1 cellular context compared by ENCODE assay signal in the genomic region with DNA sequence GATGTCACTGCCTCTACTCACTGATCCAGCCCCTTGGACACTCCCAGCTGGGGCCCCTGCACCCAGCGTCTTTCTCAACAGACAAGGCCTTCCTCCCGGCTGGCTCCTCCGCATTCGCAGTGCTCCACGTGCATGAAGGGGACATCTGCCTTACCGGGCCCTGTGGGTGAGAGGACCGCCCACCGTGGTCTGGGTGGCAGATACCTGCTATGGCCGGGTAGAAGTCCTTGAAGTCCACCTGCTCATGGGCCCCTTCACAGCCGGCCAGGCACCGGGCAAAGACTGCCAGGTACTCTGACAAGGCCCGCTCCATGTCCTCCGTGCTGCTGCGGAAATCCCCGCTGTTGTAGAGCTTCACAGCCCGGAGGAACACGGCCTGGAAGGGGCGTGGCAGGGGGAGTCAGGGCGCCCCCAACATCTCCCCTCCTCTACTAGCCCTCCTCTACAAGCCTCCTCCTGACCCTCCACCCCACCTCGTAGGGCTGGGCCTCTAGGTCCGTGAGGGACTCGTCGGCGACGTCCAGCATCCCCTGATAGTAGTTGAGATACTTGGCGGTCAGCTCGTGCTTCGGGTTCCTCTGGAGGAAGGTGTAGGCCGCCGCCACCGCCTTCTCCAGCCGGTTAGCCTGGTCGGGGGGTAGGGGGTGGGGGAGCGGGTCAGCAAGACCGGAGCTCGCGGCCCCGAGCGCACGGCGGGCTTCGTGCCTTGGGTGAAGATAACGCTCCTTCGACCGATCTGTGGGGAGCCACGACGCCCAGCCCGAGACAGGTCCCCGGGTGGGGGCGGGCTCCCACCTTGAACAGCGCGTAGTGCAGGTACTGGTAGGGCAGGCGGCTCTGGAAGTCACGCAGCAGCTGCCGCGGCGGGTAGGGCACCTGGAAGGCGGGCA.
TF ChIP-seq lines count a peak whose summit lies in the region.

No MANE protein-coding gene starts in this region.

TF ChIP-seq in HepG2, 621 proteins besides CTCF, POLR2A, EP300 and RAD21 (continued from another document and continues in another):
- TF ChIP-seq, protein P1, sequence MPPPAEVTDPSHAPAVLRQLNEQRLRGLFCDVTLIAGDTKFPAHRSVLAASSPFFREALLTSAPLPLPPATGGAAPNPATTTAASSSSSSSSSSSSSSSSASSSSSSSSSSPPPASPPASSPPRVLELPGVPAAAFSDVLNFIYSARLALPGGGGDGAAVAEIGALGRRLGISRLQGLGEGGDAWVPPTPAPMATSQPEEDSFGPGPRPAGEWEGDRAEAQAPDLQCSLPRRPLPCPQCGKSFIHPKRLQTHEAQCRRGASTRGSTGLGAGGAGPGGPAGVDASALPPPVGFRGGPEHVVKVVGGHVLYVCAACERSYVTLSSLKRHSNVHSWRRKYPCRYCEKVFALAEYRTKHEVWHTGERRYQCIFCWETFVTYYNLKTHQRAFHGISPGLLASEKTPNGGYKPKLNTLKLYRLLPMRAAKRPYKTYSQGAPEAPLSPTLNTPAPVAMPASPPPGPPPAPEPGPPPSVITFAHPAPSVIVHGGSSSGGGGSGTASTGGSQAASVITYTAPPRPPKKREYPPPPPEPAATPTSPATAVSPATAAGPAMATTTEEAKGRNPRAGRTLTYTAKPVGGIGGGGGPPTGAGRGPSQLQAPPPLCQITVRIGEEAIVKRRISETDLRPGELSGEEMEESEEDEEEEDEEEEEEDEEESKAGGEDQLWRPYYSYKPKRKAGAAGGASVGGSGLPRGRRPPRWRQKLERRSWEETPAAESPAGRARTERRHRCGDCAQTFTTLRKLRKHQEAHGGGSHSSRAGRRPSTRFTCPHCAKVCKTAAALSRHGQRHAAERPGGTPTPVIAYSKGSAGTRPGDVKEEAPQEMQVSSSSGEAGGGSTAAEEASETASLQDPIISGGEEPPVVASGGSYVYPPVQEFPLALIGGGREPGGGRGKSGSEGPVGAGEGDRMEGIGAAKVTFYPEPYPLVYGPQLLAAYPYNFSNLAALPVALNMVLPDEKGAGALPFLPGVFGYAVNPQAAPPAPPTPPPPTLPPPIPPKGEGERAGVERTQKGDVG (CRISPR knock-in tag; IDR thresholded peaks at IDR 0.05; ENCODE audit: borderline replicate concordance), result peak; percentile 50; the same call in 1 of the 2 replicates
- no peak for TF ChIP-seq ZNF552 (CRISPR knock-in tag; IDR thresholded peaks at IDR 0.05; ENCODE audit: borderline replicate concordance)
- TF ChIP-seq TBX2 (CRISPR knock-in tag; IDR thresholded peaks at IDR 0.05; ENCODE audit: borderline replicate concordance), result no peak
- 0 out of 2 replicates have a peak, but pooled peaks have one; percentile 48 for TF ChIP-seq KLF13 (CRISPR knock-in tag; IDR thresholded peaks at IDR 0.05)
- peak; percentile 22; the same call in 1 of the 2 replicates for TF ChIP-seq ZNF746 (CRISPR knock-in tag; IDR thresholded peaks at IDR 0.05)
- no peak for TF ChIP-seq EED (CRISPR knock-in tag; IDR thresholded peaks at IDR 0.05)
- no peak for TF ChIP-seq ARNTL (CRISPR knock-in tag; IDR thresholded peaks at IDR 0.05)
- peak; percentile 63 for TF ChIP-seq ZC3H13 (CRISPR knock-in tag; IDR thresholded peaks at IDR 0.05)
- TF ChIP-seq, protein P2, sequence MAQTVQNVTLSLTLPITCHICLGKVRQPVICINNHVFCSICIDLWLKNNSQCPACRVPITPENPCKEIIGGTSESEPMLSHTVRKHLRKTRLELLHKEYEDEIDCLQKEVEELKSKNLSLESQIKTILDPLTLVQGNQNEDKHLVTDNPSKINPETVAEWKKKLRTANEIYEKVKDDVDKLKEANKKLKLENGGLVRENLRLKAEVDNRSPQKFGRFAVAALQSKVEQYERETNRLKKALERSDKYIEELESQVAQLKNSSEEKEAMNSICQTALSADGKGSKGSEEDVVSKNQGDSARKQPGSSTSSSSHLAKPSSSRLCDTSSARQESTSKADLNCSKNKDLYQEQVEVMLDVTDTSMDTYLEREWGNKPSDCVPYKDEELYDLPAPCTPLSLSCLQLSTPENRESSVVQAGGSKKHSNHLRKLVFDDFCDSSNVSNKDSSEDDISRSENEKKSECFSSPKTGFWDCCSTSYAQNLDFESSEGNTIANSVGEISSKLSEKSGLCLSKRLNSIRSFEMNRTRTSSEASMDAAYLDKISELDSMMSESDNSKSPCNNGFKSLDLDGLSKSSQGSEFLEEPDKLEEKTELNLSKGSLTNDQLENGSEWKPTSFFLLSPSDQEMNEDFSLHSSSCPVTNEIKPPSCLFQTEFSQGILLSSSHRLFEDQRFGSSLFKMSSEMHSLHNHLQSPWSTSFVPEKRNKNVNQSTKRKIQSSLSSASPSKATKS (CRISPR knock-in tag; IDR thresholded peaks at IDR 0.05), result peak; percentile 51; the same call in 1 of the 2 replicates
- TF ChIP-seq PHF8 (CRISPR knock-in tag; IDR thresholded peaks at IDR 0.05), result peak; percentile 34; the same call in 1 of the 2 replicates
- no peak for TF ChIP-seq SCMH1 (CRISPR knock-in tag; IDR thresholded peaks at IDR 0.05; ENCODE audit: borderline replicate concordance)
- TF ChIP-seq, protein P3, sequence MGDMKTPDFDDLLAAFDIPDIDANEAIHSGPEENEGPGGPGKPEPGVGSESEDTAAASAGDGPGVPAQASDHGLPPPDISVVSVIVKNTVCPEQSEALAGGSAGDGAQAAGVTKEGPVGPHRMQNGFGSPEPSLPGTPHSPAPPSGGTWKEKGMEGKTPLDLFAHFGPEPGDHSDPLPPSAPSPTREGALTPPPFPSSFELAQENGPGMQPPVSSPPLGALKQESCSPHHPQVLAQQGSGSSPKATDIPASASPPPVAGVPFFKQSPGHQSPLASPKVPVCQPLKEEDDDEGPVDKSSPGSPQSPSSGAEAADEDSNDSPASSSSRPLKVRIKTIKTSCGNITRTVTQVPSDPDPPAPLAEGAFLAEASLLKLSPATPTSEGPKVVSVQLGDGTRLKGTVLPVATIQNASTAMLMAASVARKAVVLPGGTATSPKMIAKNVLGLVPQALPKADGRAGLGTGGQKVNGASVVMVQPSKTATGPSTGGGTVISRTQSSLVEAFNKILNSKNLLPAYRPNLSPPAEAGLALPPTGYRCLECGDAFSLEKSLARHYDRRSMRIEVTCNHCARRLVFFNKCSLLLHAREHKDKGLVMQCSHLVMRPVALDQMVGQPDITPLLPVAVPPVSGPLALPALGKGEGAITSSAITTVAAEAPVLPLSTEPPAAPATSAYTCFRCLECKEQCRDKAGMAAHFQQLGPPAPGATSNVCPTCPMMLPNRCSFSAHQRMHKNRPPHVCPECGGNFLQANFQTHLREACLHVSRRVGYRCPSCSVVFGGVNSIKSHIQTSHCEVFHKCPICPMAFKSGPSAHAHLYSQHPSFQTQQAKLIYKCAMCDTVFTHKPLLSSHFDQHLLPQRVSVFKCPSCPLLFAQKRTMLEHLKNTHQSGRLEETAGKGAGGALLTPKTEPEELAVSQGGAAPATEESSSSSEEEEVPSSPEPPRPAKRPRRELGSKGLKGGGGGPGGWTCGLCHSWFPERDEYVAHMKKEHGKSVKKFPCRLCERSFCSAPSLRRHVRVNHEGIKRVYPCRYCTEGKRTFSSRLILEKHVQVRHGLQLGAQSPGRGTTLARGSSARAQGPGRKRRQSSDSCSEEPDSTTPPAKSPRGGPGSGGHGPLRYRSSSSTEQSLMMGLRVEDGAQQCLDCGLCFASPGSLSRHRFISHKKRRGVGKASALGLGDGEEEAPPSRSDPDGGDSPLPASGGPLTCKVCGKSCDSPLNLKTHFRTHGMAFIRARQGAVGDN (CRISPR knock-in tag; IDR thresholded peaks at IDR 0.05), result peak; percentile 73
- peak; percentile 52; the same call in 1 of the 2 replicates for TF ChIP-seq ZBTB3 (CRISPR knock-in tag; IDR thresholded peaks at IDR 0.05; ENCODE audit: borderline replicate concordance, low read depth)
- TF ChIP-seq, protein P4, sequence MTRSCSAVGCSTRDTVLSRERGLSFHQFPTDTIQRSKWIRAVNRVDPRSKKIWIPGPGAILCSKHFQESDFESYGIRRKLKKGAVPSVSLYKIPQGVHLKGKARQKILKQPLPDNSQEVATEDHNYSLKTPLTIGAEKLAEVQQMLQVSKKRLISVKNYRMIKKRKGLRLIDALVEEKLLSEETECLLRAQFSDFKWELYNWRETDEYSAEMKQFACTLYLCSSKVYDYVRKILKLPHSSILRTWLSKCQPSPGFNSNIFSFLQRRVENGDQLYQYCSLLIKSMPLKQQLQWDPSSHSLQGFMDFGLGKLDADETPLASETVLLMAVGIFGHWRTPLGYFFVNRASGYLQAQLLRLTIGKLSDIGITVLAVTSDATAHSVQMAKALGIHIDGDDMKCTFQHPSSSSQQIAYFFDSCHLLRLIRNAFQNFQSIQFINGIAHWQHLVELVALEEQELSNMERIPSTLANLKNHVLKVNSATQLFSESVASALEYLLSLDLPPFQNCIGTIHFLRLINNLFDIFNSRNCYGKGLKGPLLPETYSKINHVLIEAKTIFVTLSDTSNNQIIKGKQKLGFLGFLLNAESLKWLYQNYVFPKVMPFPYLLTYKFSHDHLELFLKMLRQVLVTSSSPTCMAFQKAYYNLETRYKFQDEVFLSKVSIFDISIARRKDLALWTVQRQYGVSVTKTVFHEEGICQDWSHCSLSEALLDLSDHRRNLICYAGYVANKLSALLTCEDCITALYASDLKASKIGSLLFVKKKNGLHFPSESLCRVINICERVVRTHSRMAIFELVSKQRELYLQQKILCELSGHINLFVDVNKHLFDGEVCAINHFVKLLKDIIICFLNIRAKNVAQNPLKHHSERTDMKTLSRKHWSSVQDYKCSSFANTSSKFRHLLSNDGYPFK (CRISPR knock-in tag; IDR thresholded peaks at IDR 0.05; ENCODE audit: borderline replicate concordance), result 0 out of 2 replicates have a peak, but pooled peaks have one; percentile 68
- TF ChIP-seq, protein P5, sequence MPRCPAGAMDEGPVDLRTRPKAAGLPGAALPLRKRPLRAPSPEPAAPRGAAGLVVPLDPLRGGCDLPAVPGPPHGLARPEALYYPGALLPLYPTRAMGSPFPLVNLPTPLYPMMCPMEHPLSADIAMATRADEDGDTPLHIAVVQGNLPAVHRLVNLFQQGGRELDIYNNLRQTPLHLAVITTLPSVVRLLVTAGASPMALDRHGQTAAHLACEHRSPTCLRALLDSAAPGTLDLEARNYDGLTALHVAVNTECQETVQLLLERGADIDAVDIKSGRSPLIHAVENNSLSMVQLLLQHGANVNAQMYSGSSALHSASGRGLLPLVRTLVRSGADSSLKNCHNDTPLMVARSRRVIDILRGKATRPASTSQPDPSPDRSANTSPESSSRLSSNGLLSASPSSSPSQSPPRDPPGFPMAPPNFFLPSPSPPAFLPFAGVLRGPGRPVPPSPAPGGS (CRISPR knock-in tag; IDR thresholded peaks at IDR 0.05), result no peak
- TF ChIP-seq HDAC2 (CRISPR knock-in tag; IDR thresholded peaks at IDR 0.05), result 0 out of 2 replicates have a peak, but pooled peaks have one; percentile 20
- TF ChIP-seq, protein P6, sequence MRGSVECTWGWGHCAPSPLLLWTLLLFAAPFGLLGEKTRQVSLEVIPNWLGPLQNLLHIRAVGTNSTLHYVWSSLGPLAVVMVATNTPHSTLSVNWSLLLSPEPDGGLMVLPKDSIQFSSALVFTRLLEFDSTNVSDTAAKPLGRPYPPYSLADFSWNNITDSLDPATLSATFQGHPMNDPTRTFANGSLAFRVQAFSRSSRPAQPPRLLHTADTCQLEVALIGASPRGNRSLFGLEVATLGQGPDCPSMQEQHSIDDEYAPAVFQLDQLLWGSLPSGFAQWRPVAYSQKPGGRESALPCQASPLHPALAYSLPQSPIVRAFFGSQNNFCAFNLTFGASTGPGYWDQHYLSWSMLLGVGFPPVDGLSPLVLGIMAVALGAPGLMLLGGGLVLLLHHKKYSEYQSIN (CRISPR knock-in tag; IDR thresholded peaks at IDR 0.05; ENCODE audit: borderline replicate concordance), result no peak
- TF ChIP-seq MXD4 (CRISPR knock-in tag; IDR thresholded peaks at IDR 0.05), result peak; percentile 42; the same call in 1 of the 2 replicates
- TF ChIP-seq, protein P7, sequence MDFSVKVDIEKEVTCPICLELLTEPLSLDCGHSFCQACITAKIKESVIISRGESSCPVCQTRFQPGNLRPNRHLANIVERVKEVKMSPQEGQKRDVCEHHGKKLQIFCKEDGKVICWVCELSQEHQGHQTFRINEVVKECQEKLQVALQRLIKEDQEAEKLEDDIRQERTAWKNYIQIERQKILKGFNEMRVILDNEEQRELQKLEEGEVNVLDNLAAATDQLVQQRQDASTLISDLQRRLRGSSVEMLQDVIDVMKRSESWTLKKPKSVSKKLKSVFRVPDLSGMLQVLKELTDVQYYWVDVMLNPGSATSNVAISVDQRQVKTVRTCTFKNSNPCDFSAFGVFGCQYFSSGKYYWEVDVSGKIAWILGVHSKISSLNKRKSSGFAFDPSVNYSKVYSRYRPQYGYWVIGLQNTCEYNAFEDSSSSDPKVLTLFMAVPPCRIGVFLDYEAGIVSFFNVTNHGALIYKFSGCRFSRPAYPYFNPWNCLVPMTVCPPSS (IDR thresholded peaks at IDR 0.05), result no peak
- peak; percentile 30; the same call in 1 of the 2 replicates for TF ChIP-seq ZNF343 (CRISPR knock-in tag; IDR thresholded peaks at IDR 0.05)
- TF ChIP-seq ZNF547 (CRISPR knock-in tag; IDR thresholded peaks at IDR 0.05), result 0 out of 2 replicates have a peak, but pooled peaks have one; percentile 25
- TF ChIP-seq, protein P8, sequence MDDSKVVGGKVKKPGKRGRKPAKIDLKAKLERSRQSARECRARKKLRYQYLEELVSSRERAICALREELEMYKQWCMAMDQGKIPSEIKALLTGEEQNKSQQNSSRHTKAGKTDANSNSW (CRISPR knock-in tag; IDR thresholded peaks at IDR 0.05; ENCODE audit: borderline replicate concordance), result 0 out of 2 replicates have a peak, but pooled peaks have one; percentile 30
- 0 out of 2 replicates have a peak, but pooled peaks have one; percentile 8 for TF ChIP-seq SMAD3 (CRISPR knock-in tag; IDR thresholded peaks at IDR 0.05)
- TF ChIP-seq SOX6 (IDR thresholded peaks at IDR 0.05), result no peak
- TF ChIP-seq SOX6 (CRISPR knock-in tag; IDR thresholded peaks at IDR 0.05), result 0 out of 2 replicates have a peak, but pooled peaks have one; percentile 11
- peak; percentile 23; the same call in 1 of the 2 replicates for TF ChIP-seq ZNF121 (CRISPR knock-in tag; IDR thresholded peaks at IDR 0.05)
- peak; percentile 42; the same call in 1 of the 2 replicates for TF ChIP-seq ZNF891 (CRISPR knock-in tag; IDR thresholded peaks at IDR 0.05)
- no peak for TF ChIP-seq ZNF460 (CRISPR knock-in tag; IDR thresholded peaks at IDR 0.05; ENCODE audit: borderline replicate concordance)
- TF ChIP-seq ZNF274 (CRISPR knock-in tag; IDR thresholded peaks at IDR 0.05), result no peak; the same call in 1 of the 2 replicates
- TF ChIP-seq, protein P9, sequence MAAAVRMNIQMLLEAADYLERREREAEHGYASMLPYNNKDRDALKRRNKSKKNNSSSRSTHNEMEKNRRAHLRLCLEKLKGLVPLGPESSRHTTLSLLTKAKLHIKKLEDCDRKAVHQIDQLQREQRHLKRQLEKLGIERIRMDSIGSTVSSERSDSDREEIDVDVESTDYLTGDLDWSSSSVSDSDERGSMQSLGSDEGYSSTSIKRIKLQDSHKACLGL (CRISPR knock-in tag; IDR thresholded peaks at IDR 0.05), result peak; percentile 83; the same call in 1 of the 2 replicates
- no peak; the same call in 1 of the 2 replicates for TF ChIP-seq KDM6A (CRISPR knock-in tag; IDR thresholded peaks at IDR 0.05; ENCODE audit: low read depth)
- no peak for TF ChIP-seq CBX1 (IDR thresholded peaks at IDR 0.05; ENCODE audit: low read depth)
- TF ChIP-seq, protein P10, sequence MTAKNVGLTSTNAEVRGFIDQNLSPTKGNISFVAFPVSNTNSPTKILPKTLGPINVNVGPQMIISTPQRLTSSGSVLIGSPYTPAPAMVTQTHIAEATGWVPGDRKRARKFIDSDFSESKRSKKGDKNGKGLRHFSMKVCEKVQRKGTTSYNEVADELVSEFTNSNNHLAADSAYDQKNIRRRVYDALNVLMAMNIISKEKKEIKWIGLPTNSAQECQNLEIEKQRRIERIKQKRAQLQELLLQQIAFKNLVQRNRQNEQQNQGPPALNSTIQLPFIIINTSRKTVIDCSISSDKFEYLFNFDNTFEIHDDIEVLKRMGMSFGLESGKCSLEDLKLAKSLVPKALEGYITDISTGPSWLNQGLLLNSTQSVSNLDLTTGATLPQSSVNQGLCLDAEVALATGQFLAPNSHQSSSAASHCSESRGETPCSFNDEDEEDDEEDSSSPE (CRISPR knock-in tag; IDR thresholded peaks at IDR 0.05), result no peak
